Comparison of ENCODE assay signal across 11 cellular contexts in genomic region chr5:65779643-65780042, GRCh38. TPM values are rescaled to one million over a fixed set of nuclear protein-coding genes. Genes with fewer than 3 reads are reported as not detected.
DNase-seq lines count a peak whose midpoint lies in the region; ATAC-seq, FAIRE-seq and TF ChIP-seq lines count a peak whose summit lies in the region.
"Had no signal": no experiment of that assay in that cellular context is flagged by ENCODE, and none has a peak within 500 bp of the region (broad histone marks: within the 10 kb centered on the region; RNA-seq: fewer than 3 reads in every experiment).

No MANE protein-coding gene starts in this region.

- no peak overlapping the region for H3K4me2 ChIP-seq in osteoblast (ENCODE audit: insufficient read depth, low read length)

- peak overlapping the region; percentile 28 for H3K4me3 Mint-ChIP-seq in activated CD8-positive, alpha-beta memory T cell treated with anti-CD3 and anti-CD28 coated beads, Interleukin-2, amount 10 ng/mL, durations not matched to agents 7 days and 5 days
- H3K4me3 Mint-ChIP-seq in naive thymus-derived CD8-positive, alpha-beta T cell = peak overlapping the region in 8 of 10 donors; percentile 23 to 65 (median 44)
- H3K4me3 Mint-ChIP-seq: brain had no signal

- H3K4me3 ChIP-seq in osteoblast (ENCODE audit: insufficient read depth, low read length) = no peak overlapping the region
- no peak overlapping the region for H3K4me3 ChIP-seq in gastrocnemius medialis

- peaks cover 3% of the 10 kb centered on the region for H3K79me2 ChIP-seq in osteoblast (ENCODE audit: insufficient read depth, low read length)

- H4K20me1 ChIP-seq in osteoblast (ENCODE audit: insufficient read depth, low read length) = no peaks in the 10 kb centered on the region

- POLR2A ChIA-PET in naive thymus-derived CD8-positive, alpha-beta T cell (lab: Charles Lee) = interaction anchor here (0.6 kb wide), 1 partner anchor 1381 kb away, joined by 3 read pairs; no protein-coding TSS in a partner anchor

- H3K36me3 ChIP-seq in osteoblast (ENCODE audit: insufficient read depth, low read length) (peaks cover 6% of the 10 kb centered on the region), gastrocnemius medialis (peaks cover 0 to 18% of the 10 kb centered on the region in 2 donors)

- H3K36me3 Mint-ChIP-seq in activated CD8-positive, alpha-beta memory T cell treated with anti-CD3 and anti-CD28 coated beads, Interleukin-2, amount 10 ng/mL, durations not matched to agents 7 days and 5 days = peaks cover 39% of the 10 kb centered on the region
- peaks cover 0 to 22% (median 12%) of the 10 kb centered on the region in 3 donors for H3K36me3 Mint-ChIP-seq in naive thymus-derived CD8-positive, alpha-beta T cell

- CTCF ChIA-PET in activated CD8-positive, alpha-beta memory T cell treated with anti-CD3 and anti-CD28 coated beads, Interleukin-2, amount 10 ng/mL, durations not matched to agents 7 days and 5 days (lab: Charles Lee) = interaction anchor here (1.0 to 1.5 kb wide), 2 partner anchors 8 to 17 kb away, joined by 3 read pairs; no protein-coding TSS in a partner anchor

- H3K27me3 ChIP-seq in osteoblast (ENCODE audit: insufficient read depth, low read length) (no peaks in the 10 kb centered on the region), gastrocnemius medialis (no peaks in the 10 kb centered on the region)

- peaks cover 2% of the 10 kb centered on the region for H3K9me3 Mint-ChIP-seq in activated CD8-positive, alpha-beta memory T cell treated with anti-CD3 and anti-CD28 coated beads, Interleukin-2, amount 10 ng/mL, durations not matched to agents 7 days and 5 days (ENCODE audit: low read depth)
- no peaks in the 10 kb centered on the region for H3K9me3 Mint-ChIP-seq in naive thymus-derived CD8-positive, alpha-beta T cell
- H3K9me3 Mint-ChIP-seq: brain had no signal

- ATAC-seq in activated CD8-positive, alpha-beta memory T cell treated with anti-CD3 and anti-CD28 coated beads, Interleukin-2, amount 10 ng/mL, durations not matched to agents 7 days and 5 days = peak; percentile 96
- ATAC-seq in GM21526 (IDR thresholded peaks at IDR 0.05; ENCODE audit: low FRiP score, unreplicated experiment) = peak; percentile 67
- peak; percentile 50 to 53 for ATAC-seq in naive thymus-derived CD8-positive, alpha-beta T cell
- ATAC-seq in gastrocnemius medialis = no peak

- H3K4me1 ChIP-seq in osteoblast (ENCODE audit: insufficient read depth, low read length) = peaks cover 17% of the 10 kb centered on the region
- peaks cover 7 to 20% of the 10 kb centered on the region in 2 donors for H3K4me1 ChIP-seq in gastrocnemius medialis

- no peak overlapping the region for H2AFZ ChIP-seq in osteoblast (ENCODE audit: low read length)

- TF ChIP-seq POLR2A in gastrocnemius medialis (IDR thresholded peaks at IDR 0.05) = no peak

- intact Hi-C loops in gastrocnemius medialis (cut with DNase I; ENCODE audit: low total_unique reads) = no loop called here

- in situ Hi-C loops in gastrocnemius medialis (cut with MboI; ENCODE audit: low sequenced_read_pairs in 4 of 4) = no loop called here

- H3K9me3 ChIP-seq in osteoblast (ENCODE audit: low read depth, low read length) = no peaks in the 10 kb centered on the region
- H3K9me3 ChIP-seq in gastrocnemius medialis = no peaks in the 10 kb centered on the region

- no peak for TF ChIP-seq CTCF in osteoblast (IDR thresholded peaks at IDR 0.05; ENCODE audit: extremely low read depth, low read depth, low read length)
- TF ChIP-seq CTCF in gastrocnemius medialis (IDR thresholded peaks at IDR 0.05 in 4 of 5, conservative IDR thresholded peaks at IDR 0.05 in 1 of 5) = no peak
- TF ChIP-seq CTCF in D721Med (IDR thresholded peaks at IDR 0.05; ENCODE audit: insufficient read depth, missing control alignments) = no peak

- H3K27ac Mint-ChIP-seq in activated CD8-positive, alpha-beta memory T cell treated with anti-CD3 and anti-CD28 coated beads, Interleukin-2, amount 10 ng/mL, durations not matched to agents 7 days and 5 days = peak overlapping the region; percentile 81
- peak overlapping the region in 9 of 10 donors; percentile 15 to 87 (median 78) for H3K27ac Mint-ChIP-seq in naive thymus-derived CD8-positive, alpha-beta T cell
- H3K27ac Mint-ChIP-seq: brain had no signal

- DNase-seq in activated CD8-positive, alpha-beta memory T cell treated with anti-CD3 and anti-CD28 coated beads, Interleukin-2, amount 10 ng/mL, durations not matched to agents 7 days and 5 days = no peak
- no peak for DNase-seq in activated CD8-positive, alpha-beta memory T cell treated with anti-CD3 and anti-CD28 coated beads, Interleukin-2, amount 50 U/mL, for 48 hours
- DNase-seq in NAMALWA (ENCODE audit: low spot score) (peak; percentile 7), osteoblast (ENCODE audit: insufficient read length, low spot score, missing footprints) (no peak), gastrocnemius medialis (no peak), D721Med (ENCODE audit: insufficient read length, low spot score) (no peak)
- DNase-seq in naive thymus-derived CD8-positive, alpha-beta T cell = peak in 3 of 10 donors; percentile 8 to 14 (median 9)
- DNase-seq: NCI-H2029 had no signal

- no peaks in the 10 kb centered on the region for H3K27me3 Mint-ChIP-seq in activated CD8-positive, alpha-beta memory T cell treated with anti-CD3 and anti-CD28 coated beads, Interleukin-2, amount 10 ng/mL, durations not matched to agents 7 days and 5 days
- no peaks in the 10 kb centered on the region for H3K27me3 Mint-ChIP-seq in naive thymus-derived CD8-positive, alpha-beta T cell
- H3K27me3 Mint-ChIP-seq: brain had no signal

- H3K27ac ChIP-seq in osteoblast (ENCODE audit: low read depth, low read length) = no peak overlapping the region
- no peak overlapping the region for H3K27ac ChIP-seq in gastrocnemius medialis

- peaks cover 17% of the 10 kb centered on the region for H3K4me1 Mint-ChIP-seq in activated CD8-positive, alpha-beta memory T cell treated with anti-CD3 and anti-CD28 coated beads, Interleukin-2, amount 10 ng/mL, durations not matched to agents 7 days and 5 days
- H3K4me1 Mint-ChIP-seq in naive thymus-derived CD8-positive, alpha-beta T cell = peaks cover 10 to 20% (median 12%) of the 10 kb centered on the region in 4 donors

- FAIRE-seq in D721Med (lab: Jason Lieb, UNC) = no peak
- FAIRE-seq: endothelial cell of umbilical vein had no signal

RNA-seq across cellular contexts. Expression of gene NLN, which starts 57.6 kb away (rescaled TPM):
- 10 to 100 TPM; 15.8 to 19.6 TPM for total RNA-seq in activated CD8-positive, alpha-beta memory T cell treated with anti-CD3 and anti-CD28 coated beads, Interleukin-2, amount 10 ng/mL, durations not matched to agents 7 days and 5 days
- 1 to 10 TPM; 4.4 to 7.2 TPM for total RNA-seq in naive thymus-derived CD8-positive, alpha-beta T cell
- polyA plus RNA-seq in naive thymus-derived CD8-positive, alpha-beta T cell = 1 to 10 TPM; 2.3 to 4.9 (median 3.7) TPM
- 32.4 and 35.5 TPM in 2 replicates for total RNA-seq in osteoblast
- 10 to 100 TPM; 20.4 to 29.9 (median 27.9) TPM for total RNA-seq in gastrocnemius medialis

RNA-seq across cellular contexts. Expression of gene SGTB, which starts 57.7 kb away (rescaled TPM):
- total RNA-seq in activated CD8-positive, alpha-beta memory T cell treated with anti-CD3 and anti-CD28 coated beads, Interleukin-2, amount 10 ng/mL, durations not matched to agents 7 days and 5 days = 10 to 100 TPM; 12.5 to 14.0 TPM
- total RNA-seq in naive thymus-derived CD8-positive, alpha-beta T cell = 10 to 100 TPM; 51.4 to 53.8 TPM
- 10 to 100 TPM; 12.5 to 15.4 (median 15.0) TPM for polyA plus RNA-seq in naive thymus-derived CD8-positive, alpha-beta T cell
- total RNA-seq in osteoblast (20.6 and 21.4 TPM in 2 replicates), gastrocnemius medialis (1 to 10 TPM; 3.6 to 6.6 (median 4.3) TPM)

Comparison
In these comparisons a context has a peak if more than half of its experiments do, and no peak if none do; other contexts are left out.
1. ATAC-seq: peak in activated CD8-positive, alpha-beta memory T cell treated with anti-CD3 and anti-CD28 coated beads, Interleukin-2, amount 10 ng/mL, durations not matched to agents 7 days and 5 days (single experiment), GM21526 (single experiment) and naive thymus-derived CD8-positive, alpha-beta T cell (2 of 2); none in gastrocnemius medialis (0 of 2).